Comparison of ENCODE assay signal across 8 cellular contexts in genomic region chr3:117928836-117929235, GRCh38.
"Had no signal": no experiment of that assay in that cellular context is flagged by ENCODE, and none has a peak within 500 bp of the region (broad histone marks: within the 10 kb centered on the region; RNA-seq: fewer than 3 reads in every experiment).

No MANE protein-coding gene starts in this region.

- ATAC-seq: HCT116, HepG2 had no signal

- H3K4me3 ChIP-seq: GM23248, HAP-1 had no signal

- DNase-seq: GM23248, GOT3, H7, HFFc6, KBM-7 had no signal

- H3K36me3 ChIP-seq: HAP-1 had no signal

- H3K9me3 ChIP-seq: HAP-1 had no signal

- H3K4me1 ChIP-seq: HAP-1 had no signal
